Comparison of ENCODE assay signal across 11 cellular contexts in the genomic region with DNA sequence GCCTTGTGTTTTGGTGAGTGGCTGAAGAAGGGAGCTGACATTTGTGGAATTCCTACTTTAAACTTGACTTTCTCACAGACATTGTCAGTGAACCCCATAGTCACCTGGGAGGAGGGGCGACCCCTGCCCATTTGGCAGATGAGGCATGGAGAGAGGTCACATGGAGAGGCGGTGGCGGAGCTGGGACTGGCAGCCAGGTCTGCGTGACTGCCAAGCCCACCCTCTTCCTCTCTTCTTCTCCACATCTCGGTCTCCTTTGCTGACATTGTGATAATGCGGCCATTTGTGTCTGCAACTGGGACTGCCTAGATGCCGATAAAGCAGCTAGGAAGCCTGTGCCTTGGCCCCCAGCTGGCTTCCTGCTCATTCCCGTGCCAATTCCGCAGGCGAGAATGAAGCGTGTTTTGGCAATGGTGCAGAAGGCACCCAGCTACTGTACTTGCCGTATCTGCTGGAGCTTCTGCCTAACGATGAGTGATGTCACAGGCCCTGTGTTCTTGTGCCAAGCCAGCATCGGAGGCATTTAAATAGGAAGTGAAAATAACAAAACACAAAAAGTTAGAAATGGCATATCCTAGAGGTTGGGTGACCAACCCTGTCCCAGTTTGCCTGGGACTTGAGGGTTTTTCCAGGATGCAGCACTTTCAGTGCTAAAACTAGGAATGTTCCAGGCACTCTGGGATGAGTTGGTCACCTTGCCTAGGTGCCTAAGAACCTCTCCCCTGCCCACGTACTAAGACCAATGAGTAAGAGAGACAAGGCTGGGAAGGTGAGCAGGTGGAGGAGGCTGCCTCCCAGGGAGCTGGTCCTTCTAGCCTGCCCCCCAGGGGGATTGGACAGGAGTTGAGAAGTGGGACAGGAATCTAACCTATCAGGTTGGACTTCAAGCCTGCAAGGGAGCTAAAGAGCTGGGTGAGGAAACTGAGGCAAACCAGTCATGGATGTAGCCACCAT. TPM values are rescaled to one million over a fixed set of nuclear protein-coding genes. Genes with fewer than 3 reads are reported as not detected.
DNase-seq lines count a peak whose midpoint lies in the region; ATAC-seq and TF ChIP-seq lines count a peak whose summit lies in the region.
"Had no signal": no experiment of that assay in that cellular context is flagged by ENCODE, and none has a peak within 500 bp of the region (broad histone marks: within the 10 kb centered on the region; RNA-seq: fewer than 3 reads in every experiment).

No MANE protein-coding gene starts in this region.

- no peaks in the 10 kb centered on the region for H4K20me1 ChIP-seq in OCI-LY3 (ENCODE audit: insufficient read depth, low read length)

- TF ChIP-seq CTCF in OCI-LY3 (IDR thresholded peaks at IDR 0.05; ENCODE audit: low read depth, low read length) (no peak), gastroesophageal sphincter (IDR thresholded peaks at IDR 0.05) (no peak)

- H3K79me2 ChIP-seq in OCI-LY3 (ENCODE audit: low read length) = no peaks in the 10 kb centered on the region

- TF ChIP-seq EP300 in gastroesophageal sphincter (IDR thresholded peaks at IDR 0.05) = no peak

- H3K27ac ChIP-seq in OCI-LY3 (ENCODE audit: low read length) = peak overlapping the region; percentile 28
- H3K27ac ChIP-seq in gastroesophageal sphincter = peak overlapping the region in 3 of 4 donors; percentile 14 to 51 (median 31)
- H3K27ac ChIP-seq in thymus (ENCODE audit: low read depth) = peak overlapping the region; percentile 59
- H3K27ac ChIP-seq: thoracic aorta had no signal

- peak overlapping the region; percentile 61 for H2AFZ ChIP-seq in OCI-LY3 (ENCODE audit: low read depth, low read length)

- ATAC-seq in GM21360 (IDR thresholded peaks at IDR 0.05; ENCODE audit: unreplicated experiment) (peak; percentile 67), gastroesophageal sphincter (peak; percentile 38), GM21528 (IDR thresholded peaks at IDR 0.05; ENCODE audit: low FRiP score, unreplicated experiment) (no peak)

- H3K9me3 ChIP-seq in OCI-LY3 (ENCODE audit: insufficient read depth, low read length) = no peaks in the 10 kb centered on the region
- no peaks in the 10 kb centered on the region for H3K9me3 ChIP-seq in gastroesophageal sphincter
- H3K9me3 ChIP-seq in thymus (ENCODE audit: control insufficient read depth) = no peaks in the 10 kb centered on the region
- H3K9me3 ChIP-seq: thoracic aorta had no signal

- peak overlapping the region; percentile 61 for H3K4me3 ChIP-seq in OCI-LY3 (ENCODE audit: low read length)
- H3K4me3 ChIP-seq in gastroesophageal sphincter = no peak overlapping the region
- no peak overlapping the region for H3K4me3 ChIP-seq in thymus (ENCODE audit: low read length)
- H3K4me3 ChIP-seq: smooth muscle cell, thoracic aorta had no signal

- H3K4me2 ChIP-seq in OCI-LY3 (ENCODE audit: low read length) = peak overlapping the region; percentile 73
- H3K4me2 ChIP-seq: smooth muscle cell had no signal

- DNase-seq in GF-D8 (lab: John Stamatoyannopoulos, UW) (no peak), NCI-H146 (lab: John Stamatoyannopoulos, UW) (no peak)
- DNase-seq: NCI-H1417 treated with DMSO at 0.1 percent for 48 hours had no signal

- WGBS in gastroesophageal sphincter (ENCODE audit: low coverage in 1 of 2), 2 donors = 48 to 80% methylated on average over 4 to 5 of the region's 15 CpGs
- 56% methylated on average over 15 of the region's 15 CpGs for WGBS in thymus

- no peak for TF ChIP-seq POLR2A in gastroesophageal sphincter (IDR thresholded peaks at IDR 0.05)

- peak overlapping the region; percentile 35 for H3K9ac ChIP-seq in OCI-LY3 (ENCODE audit: low read length)

- H3K27me3 ChIP-seq in OCI-LY3 (ENCODE audit: low read depth, low read length) (no peaks in the 10 kb centered on the region), gastroesophageal sphincter (no peaks in the 10 kb centered on the region), thymus (ENCODE audit: control insufficient read depth, insufficient read depth) (no peaks in the 10 kb centered on the region)

- H3K4me1 ChIP-seq in OCI-LY3 (ENCODE audit: low read length) (peaks cover 31% of the 10 kb centered on the region), gastroesophageal sphincter (peaks cover 0 to 56% (median 12%) of the 10 kb centered on the region in 3 donors), thymus (ENCODE audit: control insufficient read depth, insufficient read depth, low read length) (no peaks in the 10 kb centered on the region)

- H3K36me3 ChIP-seq in OCI-LY3 (replicated peaks; ENCODE audit: low read depth, low read length) = no peaks in the 10 kb centered on the region
- peaks cover 0 to 44% of the 10 kb centered on the region in 2 donors for H3K36me3 ChIP-seq in gastroesophageal sphincter
- no peaks in the 10 kb centered on the region for H3K36me3 ChIP-seq in thymus (ENCODE audit: control insufficient read depth, insufficient read depth)
- H3K36me3 ChIP-seq: thoracic aorta had no signal

RNA-seq across cellular contexts. Expression of a gene that starts 23.6 kb away (rescaled TPM):
- total RNA-seq in gastroesophageal sphincter = 10 to 100 TPM; 21.7 to 85.7 (median 43.2) TPM
- polyA plus RNA-seq in thymus = 3.1 TPM

RNA-seq across cellular contexts. Expression of a gene that starts 29.5 kb away (rescaled TPM):
- total RNA-seq in gastroesophageal sphincter = 1 to 10 TPM in 1 of 4 donors, under 1 TPM in 3; 0.16 to 4.4 (median 0.62) TPM
- 0.52 TPM for polyA plus RNA-seq in thymus

RNA-seq across cellular contexts. Expression of a gene that starts 52.7 kb away (rescaled TPM):
- total RNA-seq in gastroesophageal sphincter = not detected
- 0.30 TPM for polyA plus RNA-seq in thymus
- total RNA-seq: smooth muscle cell, thoracic aorta had no signal
- polyA plus RNA-seq: adipose tissue, smooth muscle cell had no signal
